8 cellular contexts compared by ENCODE assay signal in the genomic region with DNA sequence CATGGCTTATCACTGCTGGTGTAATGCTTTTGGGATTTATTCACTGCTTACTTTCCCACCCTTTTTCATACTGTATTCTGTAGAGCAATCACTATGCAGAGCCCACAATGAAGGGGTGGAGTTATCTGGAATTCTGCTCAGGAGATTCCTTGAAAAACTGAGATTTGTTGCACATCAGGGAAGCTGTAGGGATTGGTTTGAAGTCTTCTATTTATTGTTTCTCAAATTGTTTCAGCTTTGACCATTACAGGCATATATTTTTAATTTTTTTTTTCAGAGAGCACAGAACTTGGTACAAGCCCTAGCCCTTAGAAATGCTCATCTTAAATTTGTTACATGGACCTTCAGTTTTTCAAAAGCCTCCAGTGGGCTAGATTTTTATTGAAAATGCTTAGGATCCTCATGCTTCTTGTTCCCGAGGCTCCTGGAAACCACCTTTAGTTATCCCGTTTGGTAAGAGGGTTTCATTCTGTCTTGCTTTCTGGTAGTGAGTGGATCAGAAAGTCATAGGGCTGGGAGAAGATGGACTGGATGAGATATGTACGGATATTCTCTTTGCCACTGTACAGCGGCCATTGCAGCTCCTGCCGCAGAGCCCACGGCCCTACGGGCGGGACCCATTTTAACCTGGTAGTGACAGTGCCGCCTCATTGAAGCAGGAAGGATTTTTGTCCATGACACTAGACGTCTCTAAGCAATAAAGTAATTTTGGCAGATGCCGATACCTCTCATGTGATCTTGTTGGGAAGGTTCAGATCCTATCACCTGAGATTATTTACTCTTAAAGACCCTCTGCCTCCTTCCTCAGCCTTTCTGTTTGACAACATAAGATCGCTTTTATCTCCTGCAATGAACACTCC. TPM values are rescaled to one million over a fixed set of nuclear protein-coding genes. Genes with fewer than 3 reads are reported as not detected.
A peak's percentile ranks its signal among the peaks of the same experiment; 100 is the strongest.
DNase-seq lines count a peak whose midpoint lies in the region; ATAC-seq, FAIRE-seq and TF ChIP-seq lines count a peak whose summit lies in the region.

No MANE protein-coding gene starts in this region.

- no peaks in the 10 kb centered on the region for H3K4me1 ChIP-seq in A549
- no peaks in the 10 kb centered on the region for H3K4me1 ChIP-seq in NT2/D1 (ENCODE audit: insufficient read depth, insufficient read length)
- peaks cover 8% of the 10 kb centered on the region for H3K4me1 ChIP-seq in muscle layer of colon (ENCODE audit: insufficient read depth, low read length)

- H3K4me3 ChIP-seq in A549 (peak overlapping the region; percentile 87), NT2/D1 (ENCODE audit: insufficient read length, low read depth) (peak overlapping the region; percentile 71), muscle layer of colon (ENCODE audit: low read depth in 1 of 2, low read length in 2 of 2) (peak overlapping the region; percentile 79 to 90)

- POLR2A ChIA-PET in A549 (lab: Yijun Ruan, JAX), result interaction anchor here (0.8 to 1.5 kb wide), 3 partner anchors 30 to 99 kb away, joined by 3 to 4 read pairs (median 3); no protein-coding TSS in a partner anchor

- H3K9me3 Mint-ChIP-seq in chondrocyte (ENCODE audit: low read depth), result no peaks in the 10 kb centered on the region

- WGBS in A549 (ENCODE audit: missing lambda C conversion rate), result 12% methylated on average over 12 of the region's 12 CpGs

- peak overlapping the region; percentile 87 for H3K4me3 Mint-ChIP-seq in chondrocyte (ENCODE audit: unreplicated experiment)

- no peak overlapping the region for H3K27ac Mint-ChIP-seq in chondrocyte (ENCODE audit: unreplicated experiment)

- H3K27ac ChIP-seq in A549 (peak overlapping the region; percentile 73 to 89; a peak in 5 of 6 replicates), muscle layer of colon (ENCODE audit: low read depth, low read length) (peak overlapping the region; percentile 89)

- H3K4me2 ChIP-seq in A549, result peak overlapping the region; percentile 94

- no peaks in the 10 kb centered on the region for H3K36me3 Mint-ChIP-seq in chondrocyte (ENCODE audit: low read depth)

- no peaks in the 10 kb centered on the region for H3K9me3 ChIP-seq in A549
- H3K9me3 ChIP-seq in NT2/D1 (ENCODE audit: insufficient read depth, low read length), result no peaks in the 10 kb centered on the region
- no peaks in the 10 kb centered on the region for H3K9me3 ChIP-seq in muscle layer of colon (ENCODE audit: low read length)

- no peak for TF ChIP-seq RAD21 in A549 (conservative IDR thresholded peaks at IDR 0.05 in 1 of 2, IDR thresholded peaks at IDR 0.05 in 1 of 2)

- no peak for TF ChIP-seq POLR2A in A549 (IDR thresholded peaks at IDR 0.05; ENCODE audit: low read length)

- no peak for FAIRE-seq in A549 (lab: Jason Lieb, UNC)

- CTCF ChIA-PET in A549 (lab: Yijun Ruan, JAX), result interaction anchor here (0.7 to 2.8 kb wide), 26 partner anchors 9 to 838 kb away, joined by 3 to 13 read pairs (median 4); no protein-coding TSS in a partner anchor

- no peak for DNase-seq in A549 (ENCODE audit: low read depth in 1 of 2, low spot score in 1 of 2)
- no peak for DNase-seq in NT2/D1 (ENCODE audit: low read depth, low spot score)
- DNase-seq in chondrocyte (ENCODE audit: low spot score), result no peak
- no peak for DNase-seq in GM19240 (ENCODE audit: insufficient read length, low spot score)
- no peak for DNase-seq in OCI-M2 (lab: John Stamatoyannopoulos, UW; ENCODE audit: unreplicated experiment)
- DNase-seq in DMS114 treated with DMSO at 0.1 percent for 48 hours (lab: John Stamatoyannopoulos, UW; ENCODE audit: unreplicated experiment), result no peak

- H3K27me3 ChIP-seq in NT2/D1 (ENCODE audit: insufficient read depth, insufficient read length) (peaks cover 15% of the 10 kb centered on the region), muscle layer of colon (ENCODE audit: control insufficient read depth in 1 of 2, insufficient read depth in 2 of 2, low read length in 2 of 2) (peaks cover 0 to 12% of the 10 kb centered on the region in 2 donors)

- peaks cover 9% of the 10 kb centered on the region for H3K4me1 Mint-ChIP-seq in chondrocyte (ENCODE audit: low read depth)

- H3K27me3 Mint-ChIP-seq in chondrocyte (ENCODE audit: low read depth), result peaks cover 30% of the 10 kb centered on the region

- ATAC-seq in A549, result peak; percentile 58 to 75; a peak in 5 of 6 replicates
- ATAC-seq in GM19452 (IDR thresholded peaks at IDR 0.05; ENCODE audit: unreplicated experiment), result peak; percentile 5

- no peak for TF ChIP-seq CTCF in A549 (IDR thresholded peaks at IDR 0.05)
- no peak for TF ChIP-seq CTCF in chondrocyte (IDR thresholded peaks at IDR 0.05)

- no peak for TF ChIP-seq EP300 in A549 (IDR thresholded peaks at IDR 0.05)

- H3K36me3 ChIP-seq in NT2/D1 (ENCODE audit: insufficient read depth, insufficient read length, low read length) (no peaks in the 10 kb centered on the region), muscle layer of colon (ENCODE audit: insufficient read depth, low read length) (no peaks in the 10 kb centered on the region)

- H3K9ac ChIP-seq in NT2/D1 (ENCODE audit: insufficient read length, low read depth) (peak overlapping the region; percentile 78), muscle layer of colon (ENCODE audit: low read length) (peak overlapping the region; percentile 85)

TF ChIP-seq in A549, 52 proteins besides CTCF, POLR2A, EP300 and RAD21:
- TF ChIP-seq JUNB (IDR thresholded peaks at IDR 0.05) (no peak), CBX2 (IDR thresholded peaks at IDR 0.05; ENCODE audit: borderline replicate concordance, low read depth) (no peak), MAZ (IDR thresholded peaks at IDR 0.05; ENCODE audit: borderline replicate concordance, low read depth, low read length) (no peak), MAFK (IDR thresholded peaks at IDR 0.05; ENCODE audit: partially characterized antibody) (no peak), JUN (IDR thresholded peaks at IDR 0.05) (no peak), CEBPB (IDR thresholded peaks at IDR 0.05) (no peak), ESRRA (IDR thresholded peaks at IDR 0.05; ENCODE audit: borderline replicate concordance, low read length) (no peak), KDM5A (IDR thresholded peaks at IDR 0.05) (no peak), PHF8 (IDR thresholded peaks at IDR 0.05; ENCODE audit: borderline replicate concordance, low read depth) (no peak)
- TF ChIP-seq, protein P1, sequence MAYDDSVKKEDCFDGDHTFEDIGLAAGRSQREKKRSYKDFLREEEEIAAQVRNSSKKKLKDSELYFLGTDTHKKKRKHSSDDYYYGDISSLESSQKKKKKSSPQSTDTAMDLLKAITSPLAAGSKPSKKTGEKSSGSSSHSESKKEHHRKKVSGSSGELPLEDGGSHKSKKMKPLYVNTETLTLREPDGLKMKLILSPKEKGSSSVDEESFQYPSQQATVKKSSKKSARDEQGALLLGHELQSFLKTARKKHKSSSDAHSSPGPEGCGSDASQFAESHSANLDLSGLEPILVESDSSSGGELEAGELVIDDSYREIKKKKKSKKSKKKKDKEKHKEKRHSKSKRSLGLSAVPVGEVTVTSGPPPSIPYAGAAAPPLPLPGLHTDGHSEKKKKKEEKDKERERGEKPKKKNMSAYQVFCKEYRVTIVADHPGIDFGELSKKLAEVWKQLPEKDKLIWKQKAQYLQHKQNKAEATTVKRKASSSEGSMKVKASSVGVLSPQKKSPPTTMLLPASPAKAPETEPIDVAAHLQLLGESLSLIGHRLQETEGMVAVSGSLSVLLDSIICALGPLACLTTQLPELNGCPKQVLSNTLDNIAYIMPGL (CRISPR knock-in tag; IDR thresholded peaks at IDR 0.05; ENCODE audit: borderline replicate concordance), result no peak
- TF ChIP-seq, protein P2, sequence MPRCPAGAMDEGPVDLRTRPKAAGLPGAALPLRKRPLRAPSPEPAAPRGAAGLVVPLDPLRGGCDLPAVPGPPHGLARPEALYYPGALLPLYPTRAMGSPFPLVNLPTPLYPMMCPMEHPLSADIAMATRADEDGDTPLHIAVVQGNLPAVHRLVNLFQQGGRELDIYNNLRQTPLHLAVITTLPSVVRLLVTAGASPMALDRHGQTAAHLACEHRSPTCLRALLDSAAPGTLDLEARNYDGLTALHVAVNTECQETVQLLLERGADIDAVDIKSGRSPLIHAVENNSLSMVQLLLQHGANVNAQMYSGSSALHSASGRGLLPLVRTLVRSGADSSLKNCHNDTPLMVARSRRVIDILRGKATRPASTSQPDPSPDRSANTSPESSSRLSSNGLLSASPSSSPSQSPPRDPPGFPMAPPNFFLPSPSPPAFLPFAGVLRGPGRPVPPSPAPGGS (IDR thresholded peaks at IDR 0.05), result no peak

RNA-seq across cellular contexts. Expression of a gene that starts 45.3 kb away (rescaled TPM):
- polyA plus RNA-seq in A549 (2011; rRNA removed) (4.1 and 4.9 TPM in 2 replicates), A549 (2017; fragmentation: RNase III; extraction: RNeasy Plus Mini Kit Qiagen cat#74134 plus additional on column Dnase treatment) (2.4 to 2.5 TPM (median 2.5 TPM) in 3 replicates)
- 0.62 and 0.63 TPM in 2 replicates for polyA plus RNA-seq in A549 (2012; cell fraction: cytosol; rRNA removed)
- polyA plus RNA-seq in A549 (2012; cell fraction: nucleus; rRNA removed), result 0.36 and 0.48 TPM in 2 replicates
- 2.7 and 3.2 TPM in 2 replicates for polyA minus RNA-seq in A549 (2011; rRNA and poly(A)+ RNA removed)
- 7.3 to 7.9 TPM (median 7.4 TPM) in 3 replicates for total RNA-seq in chondrocyte
